ENCODE assay signal across 10 cellular contexts in genomic region chr20:34791289-34792020, GRCh38. TPM values are rescaled to one million over a fixed set of nuclear protein-coding genes. Genes with fewer than 3 reads are reported as not detected.
DNase-seq lines count a peak whose midpoint lies in the region; ATAC-seq and TF ChIP-seq lines count a peak whose summit lies in the region.
"Had no signal": no experiment of that assay in that cellular context is flagged by ENCODE, and none has a peak within 500 bp of the region (broad histone marks: within the 10 kb centered on the region; RNA-seq: fewer than 3 reads in every experiment).

No MANE protein-coding gene starts in this region.

- H3K27me3 ChIP-seq in aorta (ENCODE audit: control insufficient read depth in 1 of 2, insufficient read depth in 2 of 2, low read length in 1 of 2): no peaks in the 10 kb centered on the region

- DNase-seq in AG09319 (ENCODE audit: extremely low read depth, low read depth): peak; percentile 70
- peak; percentile 8 for DNase-seq in LHCN-M2 (ENCODE audit: low read depth)
- peak; percentile 47 for DNase-seq in amniotic epithelial cell (ENCODE audit: low read depth)
- DNase-seq in left lobe of liver (ENCODE audit: low spot score): no peak
- DNase-seq in NCI-H510A (lab: John Stamatoyannopoulos, UW): no peak
- DNase-seq in activated T-helper 2 cell treated with anti-CD3 and anti-CD28 coated beads, Interferon-gamma antibody, Interleukin-2, Interleukin-4, amounts not matched to agents 10 μg/mL and 5 μg/mL and 100 μg/mL, durations not matched to agents 14 hours and 24 hours and 36 hours (ENCODE audit: low spot score): no peak
- DNase-seq in effector memory CD8-positive, alpha-beta T cell: no peak
- no peak for DNase-seq in aorta
- DNase-seq: activated naive CD8-positive, alpha-beta T cell treated with anti-CD3 and anti-CD28 coated beads, Interleukin-2, amount 10 ng/mL, durations not matched to agents 7 days and 5 days; T-helper 1 cell had no signal

- H3K4me1 ChIP-seq in aorta (ENCODE audit: control insufficient read depth in 1 of 2, insufficient read depth in 2 of 2, low read length in 2 of 2): peaks cover 0 to 4% of the 10 kb centered on the region in 2 donors

- 4 to 11% methylated on average over 2 of the region's 2 CpGs for WGBS in aorta, 2 donors

- intact Hi-C loops in activated T-helper 2 cell treated with anti-CD3 and anti-CD28 coated beads, Interferon-gamma antibody, Interleukin-2, Interleukin-4, amounts not matched to agents 10 μg/mL and 5 μg/mL and 100 μg/mL, durations not matched to agents 14 hours and 24 hours and 36 hours (cut with micrococcal nuclease): no loop called here
- intact Hi-C loops in aorta (cut with DNase I): no loop called here

- no peak for TF ChIP-seq CTCF in AG09319 (IDR thresholded peaks at IDR 0.05; ENCODE audit: low read depth, low read length)

- H3K4me3 ChIP-seq in aorta (ENCODE audit: low read length in 2 of 2): no peak overlapping the region

- H3K36me3 Mint-ChIP-seq in activated T-helper 2 cell treated with anti-CD3 and anti-CD28 coated beads, Interferon-gamma antibody, Interleukin-2, Interleukin-4, amounts not matched to agents 10 μg/mL and 5 μg/mL and 100 μg/mL, durations not matched to agents 14 hours and 24 hours and 36 hours (ENCODE audit: low read depth): peaks cover 9% of the 10 kb centered on the region
- peaks cover 19% of the 10 kb centered on the region for H3K36me3 Mint-ChIP-seq in effector memory CD8-positive, alpha-beta T cell (ENCODE audit: insufficient read depth)

- ATAC-seq in left lobe of liver (peak; percentile 19), aorta (ENCODE audit: low FRiP score) (no peak)
- ATAC-seq in effector memory CD8-positive, alpha-beta T cell (replicated peaks): no peak

- no peaks in the 10 kb centered on the region for H3K27me3 Mint-ChIP-seq in activated T-helper 2 cell treated with anti-CD3 and anti-CD28 coated beads, Interferon-gamma antibody, Interleukin-2, Interleukin-4, amounts not matched to agents 10 μg/mL and 5 μg/mL and 100 μg/mL, durations not matched to agents 14 hours and 24 hours and 36 hours (ENCODE audit: low read depth)
- no peaks in the 10 kb centered on the region for H3K27me3 Mint-ChIP-seq in effector memory CD8-positive, alpha-beta T cell
- H3K27me3 Mint-ChIP-seq: activated naive CD8-positive, alpha-beta T cell treated with anti-CD3 and anti-CD28 coated beads, Interleukin-2, amount 10 ng/mL, durations not matched to agents 7 days and 5 days had no signal

- H3K27ac ChIP-seq in aorta (ENCODE audit: low read depth in 1 of 2, low read length in 2 of 2): no peak overlapping the region

- H3K4me3 Mint-ChIP-seq in activated T-helper 2 cell treated with anti-CD3 and anti-CD28 coated beads, Interferon-gamma antibody, Interleukin-2, Interleukin-4, amounts not matched to agents 10 μg/mL and 5 μg/mL and 100 μg/mL, durations not matched to agents 14 hours and 24 hours and 36 hours (ENCODE audit: low read depth): no peak overlapping the region
- no peak overlapping the region for H3K4me3 Mint-ChIP-seq in effector memory CD8-positive, alpha-beta T cell
- H3K4me3 Mint-ChIP-seq: activated naive CD8-positive, alpha-beta T cell treated with anti-CD3 and anti-CD28 coated beads, Interleukin-2, amount 10 ng/mL, durations not matched to agents 7 days and 5 days had no signal

- peaks cover 0 to 4% of the 10 kb centered on the region in 2 donors for H3K36me3 ChIP-seq in aorta (ENCODE audit: control insufficient read depth in 1 of 2, insufficient read depth in 2 of 2, low read length in 1 of 2)

- H3K9me3 ChIP-seq in aorta (ENCODE audit: control insufficient read depth, low read length): no peaks in the 10 kb centered on the region

- peaks cover 3% of the 10 kb centered on the region for H3K4me1 Mint-ChIP-seq in activated T-helper 2 cell treated with anti-CD3 and anti-CD28 coated beads, Interferon-gamma antibody, Interleukin-2, Interleukin-4, amounts not matched to agents 10 μg/mL and 5 μg/mL and 100 μg/mL, durations not matched to agents 14 hours and 24 hours and 36 hours (ENCODE audit: low read depth)
- H3K4me1 Mint-ChIP-seq in effector memory CD8-positive, alpha-beta T cell (ENCODE audit: low read depth in 2 of 2): peaks cover 10 to 11% of the 10 kb centered on the region in 2 donors

- H3K27ac Mint-ChIP-seq in activated T-helper 2 cell treated with anti-CD3 and anti-CD28 coated beads, Interferon-gamma antibody, Interleukin-2, Interleukin-4, amounts not matched to agents 10 μg/mL and 5 μg/mL and 100 μg/mL, durations not matched to agents 14 hours and 24 hours and 36 hours: no peak overlapping the region
- no peak overlapping the region for H3K27ac Mint-ChIP-seq in effector memory CD8-positive, alpha-beta T cell
- H3K27ac Mint-ChIP-seq: activated naive CD8-positive, alpha-beta T cell treated with anti-CD3 and anti-CD28 coated beads, Interleukin-2, amount 10 ng/mL, durations not matched to agents 7 days and 5 days had no signal

- no peaks in the 10 kb centered on the region for H3K9me3 Mint-ChIP-seq in activated T-helper 2 cell treated with anti-CD3 and anti-CD28 coated beads, Interferon-gamma antibody, Interleukin-2, Interleukin-4, amounts not matched to agents 10 μg/mL and 5 μg/mL and 100 μg/mL, durations not matched to agents 14 hours and 24 hours and 36 hours
- H3K9me3 Mint-ChIP-seq in effector memory CD8-positive, alpha-beta T cell: no peaks in the 10 kb centered on the region
- H3K9me3 Mint-ChIP-seq: activated naive CD8-positive, alpha-beta T cell treated with anti-CD3 and anti-CD28 coated beads, Interleukin-2, amount 10 ng/mL, durations not matched to agents 7 days and 5 days had no signal

RNA-seq across cellular contexts. Expression of gene NCOA6, which starts 34.0 kb away (rescaled TPM):
- total RNA-seq in LHCN-M2 (2014; rRNA removed) (5.5 and 10.1 TPM in 2 replicates), left lobe of liver (9.4 TPM), aorta (10 to 100 TPM; 21.3 to 28.1 TPM)
- polyA plus RNA-seq in LHCN-M2 (2012): 10.4 TPM
- 29.1 and 30.9 TPM in 2 replicates for total RNA-seq in activated T-helper 2 cell treated with anti-CD3 and anti-CD28 coated beads, Interferon-gamma antibody, Interleukin-2, Interleukin-4, amounts not matched to agents 10 μg/mL and 5 μg/mL and 100 μg/mL, durations not matched to agents 14 hours and 24 hours and 36 hours
- polyA plus RNA-seq in aorta: 10 to 100 TPM; 10.2 to 13.4 TPM

Comparison
In these comparisons a context has a peak if more than half of its experiments do, and no peak if none do; other contexts are left out.
1. DNase-seq: peak in AG09319 (single experiment), LHCN-M2 (single experiment) and amniotic epithelial cell (single experiment); none in left lobe of liver (single experiment), NCI-H510A (single experiment), activated T-helper 2 cell treated with anti-CD3 and anti-CD28 coated beads, Interferon-gamma antibody, Interleukin-2, Interleukin-4, amounts not matched to agents 10 μg/mL and 5 μg/mL and 100 μg/mL, durations not matched to agents 14 hours and 24 hours and 36 hours (single experiment), effector memory CD8-positive, alpha-beta T cell (0 of 3) and aorta (0 of 2).